ENCODE assay signal across 18 cellular contexts in genomic region chrX:24920769-24921168, GRCh38.
DNase-seq lines count a peak whose midpoint lies in the region; ATAC-seq and TF ChIP-seq lines count a peak whose summit lies in the region.
"Had no signal": no experiment of that assay in that cellular context is flagged by ENCODE, and none has a peak within 500 bp of the region (broad histone marks: within the 10 kb centered on the region; RNA-seq: fewer than 3 reads in every experiment).

No MANE protein-coding gene starts in this region.

- H3K9me3 ChIP-seq in breast epithelium = no peaks in the 10 kb centered on the region
- H3K9me3 ChIP-seq: upper lobe of right lung had no signal

- peaks cover 0 to 15% of the 10 kb centered on the region in 2 donors for H3K27me3 ChIP-seq in breast epithelium
- H3K27me3 ChIP-seq: hepatocyte, upper lobe of right lung had no signal

- H3K4me1 Mint-ChIP-seq in activated naive CD8-positive, alpha-beta T cell treated with anti-CD3 and anti-CD28 coated beads for 36 hours = peaks cover 2% of the 10 kb centered on the region
- H3K4me1 Mint-ChIP-seq: activated naive CD4-positive, alpha-beta T cell treated with anti-CD3 and anti-CD28 coated beads, Interleukin-2, amount 50 U/mL, for 24 hours; stimulated activated memory B cell treated with anti-CD40 and anti-IgM and Interleukin-4, amounts not matched to agents 10 μg/mL and 1 μg/mL and 100 μg/mL, for 72 hours had no signal

- no peaks in the 10 kb centered on the region for H3K36me3 ChIP-seq in breast epithelium
- H3K36me3 ChIP-seq: upper lobe of right lung had no signal

- peak; percentile 4 for DNase-seq in GM10266 (ENCODE audit: extremely low spot score)
- DNase-seq in DMS79 treated with DMSO at 0.1 percent for 48 hours (lab: John Stamatoyannopoulos, UW) = no peak
- no peak for DNase-seq in activated naive CD8-positive, alpha-beta T cell treated with anti-CD3 and anti-CD28 coated beads for 36 hours
- no peak for DNase-seq in breast epithelium (ENCODE audit: low spot score in 2 of 2)
- no peak for DNase-seq in NCI-H1417 treated with DMSO at 0.1 percent for 48 hours (lab: John Stamatoyannopoulos, UW)
- DNase-seq: effector memory CD4-positive, alpha-beta T cell; left cardiac atrium; NCI-H2081 treated with DMSO at 0.1 percent for 48 hours; NCI-H774; SW 1271; upper lobe of right lung had no signal

- peaks cover 31% of the 10 kb centered on the region for H3K36me3 Mint-ChIP-seq in activated naive CD8-positive, alpha-beta T cell treated with anti-CD3 and anti-CD28 coated beads for 36 hours

- no peaks in the 10 kb centered on the region for H3K27me3 Mint-ChIP-seq in activated naive CD8-positive, alpha-beta T cell treated with anti-CD3 and anti-CD28 coated beads for 36 hours
- H3K27me3 Mint-ChIP-seq: activated naive CD4-positive, alpha-beta T cell treated with anti-CD3 and anti-CD28 coated beads, Interleukin-2, amount 50 U/mL, for 24 hours; stimulated activated memory B cell treated with anti-CD40 and anti-IgM and Interleukin-4, amounts not matched to agents 10 μg/mL and 1 μg/mL and 100 μg/mL, for 72 hours had no signal

- no peaks in the 10 kb centered on the region for H3K9me3 Mint-ChIP-seq in activated naive CD8-positive, alpha-beta T cell treated with anti-CD3 and anti-CD28 coated beads for 36 hours
- H3K9me3 Mint-ChIP-seq: activated naive CD4-positive, alpha-beta T cell treated with anti-CD3 and anti-CD28 coated beads, Interleukin-2, amount 50 U/mL, for 24 hours; stimulated activated memory B cell treated with anti-CD40 and anti-IgM and Interleukin-4, amounts not matched to agents 10 μg/mL and 1 μg/mL and 100 μg/mL, for 72 hours had no signal

- TF ChIP-seq CTCF in GM10266 (IDR thresholded peaks at IDR 0.05; ENCODE audit: control insufficient read depth, insufficient read depth, low read depth, missing control alignments) = no peak
- TF ChIP-seq CTCF in breast epithelium (IDR thresholded peaks at IDR 0.05) = no peak

- intact Hi-C loops in breast epithelium (cut with DNase I; ENCODE audit: low total_unique reads) = no loop called here

- no peak overlapping the region for H3K27ac Mint-ChIP-seq in activated naive CD8-positive, alpha-beta T cell treated with anti-CD3 and anti-CD28 coated beads for 36 hours
- H3K27ac Mint-ChIP-seq: activated naive CD4-positive, alpha-beta T cell treated with anti-CD3 and anti-CD28 coated beads, Interleukin-2, amount 50 U/mL, for 24 hours; stimulated activated memory B cell treated with anti-CD40 and anti-IgM and Interleukin-4, amounts not matched to agents 10 μg/mL and 1 μg/mL and 100 μg/mL, for 72 hours had no signal

- H3K4me1 ChIP-seq in breast epithelium = no peaks in the 10 kb centered on the region
- H3K4me1 ChIP-seq: upper lobe of right lung had no signal

- no peak overlapping the region for H3K4me3 Mint-ChIP-seq in activated naive CD8-positive, alpha-beta T cell treated with anti-CD3 and anti-CD28 coated beads for 36 hours
- H3K4me3 Mint-ChIP-seq: activated naive CD4-positive, alpha-beta T cell treated with anti-CD3 and anti-CD28 coated beads, Interleukin-2, amount 50 U/mL, for 24 hours; stimulated activated memory B cell treated with anti-CD40 and anti-IgM and Interleukin-4, amounts not matched to agents 10 μg/mL and 1 μg/mL and 100 μg/mL, for 72 hours had no signal

- H3K4me3 ChIP-seq in breast epithelium = no peak overlapping the region
- H3K4me3 ChIP-seq: hepatocyte, upper lobe of right lung had no signal

- ATAC-seq in GM18907 (IDR thresholded peaks at IDR 0.05; ENCODE audit: unreplicated experiment) = peak; percentile 75
- peak; percentile 71 for ATAC-seq in GM21723 (IDR thresholded peaks at IDR 0.05; ENCODE audit: unreplicated experiment)
- ATAC-seq in HG03354 (IDR thresholded peaks at IDR 0.05; ENCODE audit: poor library complexity, severe bottlenecking, unreplicated experiment) = peak; percentile 58
- ATAC-seq: left cardiac atrium; stimulated activated memory B cell treated with anti-CD40 and anti-IgM and Interleukin-4, amounts not matched to agents 10 μg/mL and 1 μg/mL and 100 μg/mL, for 72 hours; upper lobe of right lung had no signal

- H3K27ac ChIP-seq in breast epithelium = no peak overlapping the region
- H3K27ac ChIP-seq: hepatocyte, upper lobe of right lung, VCaP had no signal

- TF ChIP-seq POLR2A in breast epithelium (IDR thresholded peaks at IDR 0.05) = no peak
